8 cellular contexts compared by ENCODE assay signal in genomic region chr20:49915380-49916145, GRCh38. TPM values are rescaled to one million over a fixed set of nuclear protein-coding genes. Genes with fewer than 3 reads are reported as not detected.
A peak's percentile ranks its signal among the peaks of the same experiment; 100 is the strongest.
DNase-seq lines count a peak whose midpoint lies in the region; ATAC-seq and TF ChIP-seq lines count a peak whose summit lies in the region.

Gene SPATA2, minus strand, starts transcription at chr20:49915529. Its CDS starts 7,039 bp downstream, at chr20:49908490.

- H3K4me3 ChIP-seq in ascending aorta (peak within 1 kb of the TSS; percentile 83 to 88), hepatocyte (peak within 1 kb of the TSS; percentile 53)

- H3K27ac ChIP-seq in ascending aorta (peak within 1 kb of the TSS; percentile 95 to 100), hepatocyte (peak within 1 kb of the TSS; percentile 99)

- no peaks in the 10 kb centered on the region for H3K36me3 Mint-ChIP-seq in T-helper 2 cell treated with Interferon-gamma antibody and Interleukin-4, amounts not matched to agents 5 μg/mL and 100 μg/mL, for 36 hours (ENCODE audit: low read depth)

- peak; percentile 94 to 95 for DNase-seq in NCI-H1930 (lab: John Stamatoyannopoulos, UW)
- DNase-seq in T-helper 2 cell treated with Interferon-gamma antibody and Interleukin-4, amounts not matched to agents 5 μg/mL and 100 μg/mL, for 36 hours (ENCODE audit: low spot score) = peak; percentile 91
- DNase-seq in ascending aorta (ENCODE audit: low spot score in 2 of 2) = peak; percentile 89 to 99
- DNase-seq in hepatocyte (ENCODE audit: low spot score) = peak; percentile 98
- DNase-seq in renal cortical epithelial cell (ENCODE audit: low read depth) = peak; percentile 85
- no peak for DNase-seq in cortex of kidney (lab: John Stamatoyannopoulos, UW)

- WGBS in hepatocyte (ENCODE audit: low lambda C conversion rate, missing lambda C conversion rate) = 2% methylated on average over 57 of the region's 69 CpGs

- H3K79me2 ChIP-seq in hepatocyte = peaks cover 47% of the 10 kb centered on the region

- peak within 1 kb of the TSS; percentile 93 for H3K4me3 Mint-ChIP-seq in T-helper 2 cell treated with Interferon-gamma antibody and Interleukin-4, amounts not matched to agents 5 μg/mL and 100 μg/mL, for 36 hours

- intact Hi-C loops in ascending aorta (cut with DNase I) = loop anchor here (1.0 to 10.0 kb wide), 3 partner anchors 21 to 201 kb away; partner anchors contain the start of genes B4GALT5, RNF114 and SLC9A8

- H3K27me3 Mint-ChIP-seq in T-helper 2 cell treated with Interferon-gamma antibody and Interleukin-4, amounts not matched to agents 5 μg/mL and 100 μg/mL, for 36 hours (ENCODE audit: low read depth) = no peaks in the 10 kb centered on the region

- H3K9me3 ChIP-seq in ascending aorta (no peaks in the 10 kb centered on the region), hepatocyte (ENCODE audit: low read depth) (no peaks in the 10 kb centered on the region)

- no peaks in the 10 kb centered on the region for H3K36me3 ChIP-seq in ascending aorta
- no peaks in the 10 kb centered on the region for H3K36me3 ChIP-seq in hepatocyte (replicated peaks; ENCODE audit: insufficient read depth, low read depth)

- TF ChIP-seq CTCF in ascending aorta (IDR thresholded peaks at IDR 0.05) (no peak), hepatocyte (IDR thresholded peaks at IDR 0.05; ENCODE audit: poor library complexity) (no peak)

- peaks cover 7 to 18% of the 10 kb centered on the region in 2 donors for H3K4me1 ChIP-seq in ascending aorta
- peaks cover 23% of the 10 kb centered on the region for H3K4me1 ChIP-seq in hepatocyte (ENCODE audit: insufficient read depth)

- peaks cover 19% of the 10 kb centered on the region for H3K4me1 Mint-ChIP-seq in T-helper 2 cell treated with Interferon-gamma antibody and Interleukin-4, amounts not matched to agents 5 μg/mL and 100 μg/mL, for 36 hours (ENCODE audit: low read depth)

- H3K9me3 Mint-ChIP-seq in T-helper 2 cell treated with Interferon-gamma antibody and Interleukin-4, amounts not matched to agents 5 μg/mL and 100 μg/mL, for 36 hours = no peaks in the 10 kb centered on the region

- H3K27me3 ChIP-seq in ascending aorta (no peaks in the 10 kb centered on the region), hepatocyte (no peaks in the 10 kb centered on the region)

- peak; percentile 89 for ATAC-seq in GM18502 (IDR thresholded peaks at IDR 0.05; ENCODE audit: poor library complexity, unreplicated experiment)
- ATAC-seq in HG02938 (IDR thresholded peaks at IDR 0.05; ENCODE audit: unreplicated experiment) = peak; percentile 85

- peak within 1 kb of the TSS; percentile 100 for H3K27ac Mint-ChIP-seq in T-helper 2 cell treated with Interferon-gamma antibody and Interleukin-4, amounts not matched to agents 5 μg/mL and 100 μg/mL, for 36 hours

- H2AFZ ChIP-seq in hepatocyte = peak within 1 kb of the TSS; percentile 72

- no peaks in the 10 kb centered on the region for H3K9me2 ChIP-seq in hepatocyte (replicated peaks; ENCODE audit: insufficient read depth)

- H4K20me1 ChIP-seq in hepatocyte (ENCODE audit: insufficient read depth, poor library complexity, severe bottlenecking) = no peaks in the 10 kb centered on the region

- peak within 1 kb of the TSS; percentile 97 for H3K4me2 ChIP-seq in hepatocyte

RNA-seq across cellular contexts. Expression of gene SPATA2, which starts in this region (rescaled TPM):
- total RNA-seq in ascending aorta = 7.6 TPM
- 4.9 and 5.9 TPM in 2 replicates for total RNA-seq in hepatocyte
- 9.6 and 10.1 TPM in 2 replicates for polyA plus RNA-seq in hepatocyte
- 0.87 and 5.7 TPM in 2 replicates for total RNA-seq in renal cortical epithelial cell
